ENCODE assay signal across 17 cellular contexts in the genomic region with DNA sequence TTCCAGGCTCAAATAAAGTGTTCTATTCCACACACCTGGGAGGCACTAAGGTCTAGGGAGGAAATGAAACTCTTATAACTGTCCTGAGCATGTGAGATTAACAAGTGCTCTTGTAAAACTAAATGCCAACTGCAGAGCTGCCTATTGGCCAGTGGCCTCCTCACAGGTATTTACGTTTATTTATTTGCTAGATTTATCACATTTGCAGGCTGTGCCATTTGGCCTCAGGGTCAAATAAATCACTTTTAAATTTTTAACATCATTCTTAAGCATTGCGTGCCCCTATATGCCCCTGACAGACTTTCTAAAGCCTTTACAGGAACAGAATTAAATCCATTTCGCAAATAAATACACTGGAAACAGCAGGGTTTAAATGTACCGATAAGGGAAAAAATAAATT.
"Had no signal": no experiment of that assay in that cellular context is flagged by ENCODE, and none has a peak within 500 bp of the region (broad histone marks: within the 10 kb centered on the region; RNA-seq: fewer than 3 reads in every experiment).

No MANE protein-coding gene starts in this region.

- H3K9me3 Mint-ChIP-seq: activated naive CD4-positive, alpha-beta T cell treated with anti-CD3 and anti-CD28 coated beads, Interleukin-2, amount 50 U/mL, for 24 hours; activated T-cell treated with anti-CD3 and anti-CD28 coated beads, Interleukin-2, amount 50 U/mL, for 24 hours; endodermal cell; neural crest cell had no signal

- H3K27me3 ChIP-seq: brain microvascular endothelial cell, suprapubic skin had no signal

- ATAC-seq: activated CD8-positive, alpha-beta memory T cell treated with anti-CD3 and anti-CD28 coated beads, Interleukin-2, amount 10 ng/mL, durations not matched to agents 7 days and 5 days had no signal

- H3K9me3 ChIP-seq: suprapubic skin had no signal

- H3K27ac Mint-ChIP-seq: activated CD8-positive, alpha-beta memory T cell treated with anti-CD3 and anti-CD28 coated beads, Interleukin-2, amount 10 ng/mL, durations not matched to agents 7 days and 5 days; activated naive CD4-positive, alpha-beta T cell treated with anti-CD3 and anti-CD28 coated beads, Interleukin-2, amount 50 U/mL, for 24 hours; activated T-cell treated with anti-CD3 and anti-CD28 coated beads, Interleukin-2, amount 50 U/mL, for 24 hours; endodermal cell had no signal

- H3K27ac ChIP-seq: brain microvascular endothelial cell, suprapubic skin had no signal

- H3K4me1 ChIP-seq: suprapubic skin had no signal

- H3K27me3 Mint-ChIP-seq: activated T-cell treated with anti-CD3 and anti-CD28 coated beads, Interleukin-2, amount 50 U/mL, for 24 hours had no signal

- H3K36me3 ChIP-seq: brain microvascular endothelial cell, suprapubic skin had no signal

- H3K36me3 Mint-ChIP-seq: activated CD8-positive, alpha-beta memory T cell treated with anti-CD3 and anti-CD28 coated beads, Interleukin-2, amount 10 ng/mL, durations not matched to agents 7 days and 5 days; activated naive CD4-positive, alpha-beta T cell treated with anti-CD3 and anti-CD28 coated beads, Interleukin-2, amount 50 U/mL, for 24 hours had no signal

- DNase-seq: activated CD4-positive, alpha-beta T cell treated with anti-CD3 and anti-CD28 coated beads, Interleukin-2, amount 50 U/mL, for 4 hours; activated CD4-positive, CD25-positive, alpha-beta regulatory T cell treated with anti-CD3 and anti-CD28 coated beads, Interleukin-2, amount 50 U/mL, for 72 hours; activated CD8-positive, alpha-beta memory T cell treated with anti-CD3 and anti-CD28 coated beads, Interleukin-2, amount 10 ng/mL, durations not matched to agents 7 days and 5 days; activated effector memory CD4-positive, alpha-beta T cell treated with Interleukin-2 at 50 U/mL for 16 hours; activated T-cell treated with anti-CD3 and anti-CD28 coated beads, Interleukin-2, amount 50 U/mL, for 24 hours; brain microvascular endothelial cell; endodermal cell; erythroblast; mesendoderm; posterior cingulate gyrus; stimulated activated CD4-positive, alpha-beta T cell treated with anti-CD3 and anti-CD28 coated beads, Interleukin-12 subunit alpha, Interleukin-12 subunit beta, amount 100 ng/mL, for 4 hours; stimulated activated CD4-positive, alpha-beta T cell treated with anti-CD3 and anti-CD28 coated beads, Interleukin-2, amount 100 ng/mL, for 48 hours; stimulated activated naive CD4-positive, alpha-beta T cell treated with Interleukin-2 at 50 U/mL for 16 hours; T-helper 2 cell had no signal

- H3K4me3 Mint-ChIP-seq: activated CD8-positive, alpha-beta memory T cell treated with anti-CD3 and anti-CD28 coated beads, Interleukin-2, amount 10 ng/mL, durations not matched to agents 7 days and 5 days; activated naive CD4-positive, alpha-beta T cell treated with anti-CD3 and anti-CD28 coated beads, Interleukin-2, amount 50 U/mL, for 24 hours; activated T-cell treated with anti-CD3 and anti-CD28 coated beads, Interleukin-2, amount 50 U/mL, for 24 hours; endodermal cell; neural crest cell had no signal

- H3K4me1 Mint-ChIP-seq: activated CD8-positive, alpha-beta memory T cell treated with anti-CD3 and anti-CD28 coated beads, Interleukin-2, amount 10 ng/mL, durations not matched to agents 7 days and 5 days; activated naive CD4-positive, alpha-beta T cell treated with anti-CD3 and anti-CD28 coated beads, Interleukin-2, amount 50 U/mL, for 24 hours had no signal

- H3K4me3 ChIP-seq: suprapubic skin had no signal
